Comparison of ENCODE assay signal across 37 cellular contexts in genomic region chr1:4353090-4353856, GRCh38.
"Had no signal": no experiment of that assay in that cellular context is flagged by ENCODE, and none has a peak within 500 bp of the region (broad histone marks: within the 10 kb centered on the region; RNA-seq: fewer than 3 reads in every experiment).

No MANE protein-coding gene starts in this region.

- H3K4me3 ChIP-seq: adrenal gland, body of pancreas, breast epithelium had no signal

- H3K9me3 ChIP-seq: adrenal gland, body of pancreas, breast epithelium had no signal

- H3K4me3 Mint-ChIP-seq: activated B cell treated with CpG ODN at 0.5 μM for 24 hours; activated CD4-positive, alpha-beta memory T cell treated with anti-CD3 and anti-CD28 coated beads for 36 hours; activated CD4-positive, alpha-beta T cell treated with anti-CD3 and anti-CD28 coated beads, Interleukin-2, amount 10 ng/mL, durations not matched to agents 24 days and 14 days; activated CD8-positive, alpha-beta T cell treated with anti-CD3 and anti-CD28 coated beads for 36 hours; activated naive CD4-positive, alpha-beta T cell treated with anti-CD3 and anti-CD28 coated beads for 36 hours; activated naive CD8-positive, alpha-beta T cell treated with anti-CD3 and anti-CD28 coated beads for 36 hours; activated T-cell treated with anti-CD3 and anti-CD28 coated beads, Interleukin-2, amount 50 U/mL, for 4 hours; activated T-cell treated with anti-CD3 and anti-CD28 coated beads, Interleukin-2, amount 50 U/mL, for 72 hours; activated T-helper 1 cell treated with anti-CD3 and anti-CD28 coated beads, Interleukin-12 subunit alpha, Interleukin-12 subunit beta, Interleukin-2, Interleukin-4 antibody, amounts not matched to agents 30 ng/mL and 10 ng/mL and 1 ng/mL, durations not matched to agents 14 hours and 24 hours and 36 hours; activated T-helper 17 cell treated with anti-CD3 and anti-CD28 coated beads, Interleukin-2, amount 50 U/mL, for 72 hours; T-helper 1 cell treated with Interleukin-12 subunit alpha and Interleukin-12 subunit beta and Interleukin-4 antibody, amounts not matched to agents 30 μg/mL and 1 μg/mL, for 36 hours; T-helper 2 cell treated with Interferon-gamma antibody and Interleukin-4, amounts not matched to agents 5 μg/mL and 100 μg/mL, for 36 hours had no signal

- FAIRE-seq: astrocyte, TTC549 had no signal

- DNase-seq: activated B cell treated with CpG ODN at 0.5 μM for 24 hours; activated CD4-positive, alpha-beta memory T cell treated with anti-CD3 and anti-CD28 coated beads for 36 hours; activated CD4-positive, alpha-beta T cell treated with anti-CD3 and anti-CD28 coated beads for 4 hours; activated CD4-positive, alpha-beta T cell treated with anti-CD3 and anti-CD28 coated beads, Interleukin-2, amount 50 U/mL, for 1 hour; activated CD4-positive, alpha-beta T cell treated with anti-CD3 and anti-CD28 coated beads, Interleukin-2, amount 50 U/mL, for 4 hours; activated CD4-positive, CD25-positive, alpha-beta regulatory T cell treated with anti-CD3 and anti-CD28 coated beads, Interleukin-2, amount 50 U/mL, for 72 hours; activated CD8-positive, alpha-beta memory T cell treated with anti-CD3 and anti-CD28 coated beads, Interleukin-2, amount 50 U/mL, for 4 hours; activated CD8-positive, alpha-beta T cell treated with anti-CD3 and anti-CD28 coated beads for 36 hours; activated effector memory CD4-positive, alpha-beta T cell treated with anti-CD3 and anti-CD28 coated beads, Interleukin-2, amount 50 U/mL, for 16 hours; activated gamma-delta T cell treated with Interleukin-2 at 50 U/mL for 16 hours; activated naive CD4-positive, alpha-beta T cell; activated naive CD4-positive, alpha-beta T cell treated with anti-CD3 and anti-CD28 coated beads for 36 hours; activated naive CD4-positive, alpha-beta T cell treated with anti-CD3 and anti-CD28 coated beads, Interleukin-2, amount 50 U/mL, for 16 hours; activated naive CD8-positive, alpha-beta T cell treated with anti-CD3 and anti-CD28 coated beads for 36 hours; activated T-cell treated with anti-CD3 and anti-CD28 coated beads for 4 hours; activated T-cell treated with anti-CD3 and anti-CD28 coated beads, Interleukin-2, amount 50 U/mL, for 1 hour; activated T-cell treated with anti-CD3 and anti-CD28 coated beads, Interleukin-2, amount 50 U/mL, for 4 hours; activated T-cell treated with anti-CD3 and anti-CD28 coated beads, Interleukin-2, amount 50 U/mL, for 72 hours; adrenal gland; amniotic stem cell; aorta; body of pancreas; brain microvascular endothelial cell; central memory CD4-positive, alpha-beta T cell; T-helper 1 cell; T-helper 2 cell; T-helper 9 cell had no signal

- H3K36me3 Mint-ChIP-seq: activated CD4-positive, alpha-beta memory T cell treated with anti-CD3 and anti-CD28 coated beads for 36 hours; activated naive CD4-positive, alpha-beta T cell treated with anti-CD3 and anti-CD28 coated beads, Interleukin-2, amount 50 U/mL, for 72 hours; activated naive CD8-positive, alpha-beta T cell treated with anti-CD3 and anti-CD28 coated beads for 36 hours had no signal

- H3K4me1 Mint-ChIP-seq: activated B cell treated with CpG ODN at 0.5 μM for 24 hours; activated CD4-positive, alpha-beta T cell treated with anti-CD3 and anti-CD28 coated beads, Interleukin-2, amount 10 ng/mL, durations not matched to agents 24 days and 14 days; activated naive CD8-positive, alpha-beta T cell treated with anti-CD3 and anti-CD28 coated beads for 36 hours; activated T-helper 17 cell treated with anti-CD3 and anti-CD28 coated beads, Interleukin-2, amount 50 U/mL, for 72 hours had no signal

- H3K27me3 Mint-ChIP-seq: activated CD4-positive, alpha-beta memory T cell treated with anti-CD3 and anti-CD28 coated beads for 36 hours; activated CD4-positive, alpha-beta T cell treated with anti-CD3 and anti-CD28 coated beads, Interleukin-2, amount 10 ng/mL, durations not matched to agents 24 days and 14 days; activated CD8-positive, alpha-beta T cell treated with anti-CD3 and anti-CD28 coated beads for 36 hours had no signal

- H3K27me3 ChIP-seq: adrenal gland, body of pancreas, brain microvascular endothelial cell had no signal

- H3K27ac ChIP-seq: adrenal gland, body of pancreas, brain microvascular endothelial cell, breast epithelium, VCaP had no signal

- ATAC-seq: activated CD8-positive, alpha-beta T cell treated with anti-CD3 and anti-CD28 coated beads for 36 hours; activated naive CD4-positive, alpha-beta T cell treated with anti-CD3 and anti-CD28 coated beads, Interleukin-2, amount 50 U/mL, for 72 hours; activated T-cell treated with anti-CD3 and anti-CD28 coated beads, Interleukin-2, amount 50 U/mL, for 4 hours; activated T-cell treated with anti-CD3 and anti-CD28 coated beads, Interleukin-2, amount 50 U/mL, for 72 hours; activated T-helper 17 cell treated with anti-CD3 and anti-CD28 coated beads, Interleukin-2, amount 50 U/mL, for 72 hours; body of pancreas had no signal

- H3K27ac Mint-ChIP-seq: activated B cell treated with CpG ODN at 0.5 μM for 24 hours; activated CD4-positive, alpha-beta memory T cell treated with anti-CD3 and anti-CD28 coated beads for 36 hours; activated CD4-positive, alpha-beta T cell treated with anti-CD3 and anti-CD28 coated beads, Interleukin-2, amount 10 ng/mL, durations not matched to agents 24 days and 14 days; activated CD8-positive, alpha-beta T cell treated with anti-CD3 and anti-CD28 coated beads for 36 hours; activated naive CD4-positive, alpha-beta T cell treated with anti-CD3 and anti-CD28 coated beads for 36 hours; activated naive CD4-positive, alpha-beta T cell treated with anti-CD3 and anti-CD28 coated beads, Interleukin-2, amount 50 U/mL, for 72 hours; activated naive CD8-positive, alpha-beta T cell treated with anti-CD3 and anti-CD28 coated beads for 36 hours; activated T-cell treated with anti-CD3 and anti-CD28 coated beads, Interleukin-2, amount 50 U/mL, for 72 hours; activated T-helper 1 cell treated with anti-CD3 and anti-CD28 coated beads, Interleukin-12 subunit alpha, Interleukin-12 subunit beta, Interleukin-2, Interleukin-4 antibody, amounts not matched to agents 30 ng/mL and 10 ng/mL and 1 ng/mL, durations not matched to agents 14 hours and 24 hours and 36 hours; activated T-helper 17 cell treated with anti-CD3 and anti-CD28 coated beads, Interleukin-2, amount 50 U/mL, for 72 hours; T-helper 1 cell treated with Interleukin-12 subunit alpha and Interleukin-12 subunit beta and Interleukin-4 antibody, amounts not matched to agents 30 μg/mL and 1 μg/mL, for 36 hours; T-helper 2 cell treated with Interferon-gamma antibody and Interleukin-4, amounts not matched to agents 5 μg/mL and 100 μg/mL, for 36 hours had no signal

- H3K36me3 ChIP-seq: adrenal gland, brain microvascular endothelial cell, breast epithelium had no signal

- H3K4me1 ChIP-seq: adrenal gland, body of pancreas, breast epithelium had no signal

- H3K9me3 Mint-ChIP-seq: activated B cell treated with CpG ODN at 0.5 μM for 24 hours; activated CD4-positive, alpha-beta memory T cell treated with anti-CD3 and anti-CD28 coated beads for 36 hours; activated CD4-positive, alpha-beta T cell treated with anti-CD3 and anti-CD28 coated beads, Interleukin-2, amount 10 ng/mL, durations not matched to agents 24 days and 14 days; activated CD8-positive, alpha-beta T cell treated with anti-CD3 and anti-CD28 coated beads for 36 hours; activated naive CD4-positive, alpha-beta T cell treated with anti-CD3 and anti-CD28 coated beads for 36 hours; activated naive CD4-positive, alpha-beta T cell treated with anti-CD3 and anti-CD28 coated beads, Interleukin-2, amount 50 U/mL, for 72 hours; activated T-cell treated with anti-CD3 and anti-CD28 coated beads, Interleukin-2, amount 50 U/mL, for 4 hours; activated T-cell treated with anti-CD3 and anti-CD28 coated beads, Interleukin-2, amount 50 U/mL, for 72 hours; activated T-helper 1 cell treated with anti-CD3 and anti-CD28 coated beads, Interleukin-12 subunit alpha, Interleukin-12 subunit beta, Interleukin-2, Interleukin-4 antibody, amounts not matched to agents 30 ng/mL and 10 ng/mL and 1 ng/mL, durations not matched to agents 14 hours and 24 hours and 36 hours; activated T-helper 17 cell treated with anti-CD3 and anti-CD28 coated beads, Interleukin-2, amount 50 U/mL, for 72 hours; T-helper 1 cell treated with Interleukin-12 subunit alpha and Interleukin-12 subunit beta and Interleukin-4 antibody, amounts not matched to agents 30 μg/mL and 1 μg/mL, for 36 hours; T-helper 2 cell treated with Interferon-gamma antibody and Interleukin-4, amounts not matched to agents 5 μg/mL and 100 μg/mL, for 36 hours had no signal
